Comparison of ENCODE assay signal across 17 cellular contexts in the genomic region with DNA sequence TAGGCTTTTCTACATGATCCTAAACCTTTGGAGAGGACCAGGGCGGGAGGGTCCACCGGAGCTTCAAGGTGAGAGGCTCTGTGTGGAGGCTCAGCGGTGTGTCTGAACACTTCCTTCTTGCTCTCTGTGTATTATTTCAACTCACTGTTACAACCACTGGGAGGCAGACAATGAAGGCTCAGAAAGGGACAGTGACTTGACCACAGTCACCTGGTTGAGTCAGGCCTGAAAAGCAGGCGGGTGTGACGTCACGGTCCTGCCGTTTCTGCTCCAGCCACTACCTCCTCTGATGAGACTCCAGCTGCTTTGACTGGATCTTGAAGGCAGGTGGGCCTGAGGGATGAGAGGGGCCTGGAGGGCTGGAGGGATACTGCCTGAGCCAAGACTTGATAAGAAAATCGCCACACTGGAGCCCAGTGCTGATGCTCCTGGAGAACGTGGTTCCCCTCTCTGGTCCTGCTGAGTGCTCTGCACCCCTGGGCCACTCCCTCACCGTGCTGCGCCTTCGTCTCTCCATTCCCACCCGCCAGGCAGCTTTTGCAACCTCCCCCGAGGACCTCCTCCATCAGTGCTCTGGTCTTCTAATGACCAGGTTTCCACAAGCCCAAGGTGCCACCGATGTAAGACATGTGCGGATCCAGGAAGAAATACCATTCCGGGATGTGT. TPM values are rescaled to one million over a fixed set of nuclear protein-coding genes. Genes with fewer than 3 reads are reported as not detected.
DNase-seq lines count a peak whose midpoint lies in the region; ATAC-seq and TF ChIP-seq lines count a peak whose summit lies in the region.
"Had no signal": no experiment of that assay in that cellular context is flagged by ENCODE, and none has a peak within 500 bp of the region (broad histone marks: within the 10 kb centered on the region; RNA-seq: fewer than 3 reads in every experiment).

No MANE protein-coding gene starts in this region.

- TF ChIP-seq CTCF in OCI-LY7 (conservative IDR thresholded peaks at IDR 0.05; ENCODE audit: low read length) = 0 out of 2 replicates have a peak, but pooled peaks have one; percentile 21

- intact Hi-C loops in Right ventricle myocardium superior (cut with DNase I) = no loop called here
- intact Hi-C loops in left cardiac atrium (cut with DNase I) = loop anchor here in 1 of 2 donors (5.0 kb wide), 1 partner anchor 85 kb away; no protein-coding TSS in a partner anchor
- intact Hi-C loops in OCI-LY7 (cut with micrococcal nuclease; ENCODE audit: unreplicated experiment) = no loop called here

- H3K27ac ChIP-seq in OCI-LY7 (ENCODE audit: low read depth, low read length, poor library complexity, severe bottlenecking) (no peak overlapping the region), temporal lobe (ENCODE audit: low read depth, low read length) (peak overlapping the region; percentile 54)
- H3K27ac ChIP-seq: adrenal gland, gastroesophageal sphincter, skin epidermis, upper lobe of left lung had no signal

- no peak overlapping the region for H2AFZ ChIP-seq in OCI-LY7 (ENCODE audit: low read length)

- H3K9me3 ChIP-seq in OCI-LY7 (ENCODE audit: low read length) = no peaks in the 10 kb centered on the region
- H3K9me3 ChIP-seq: adrenal gland had no signal

- no peaks in the 10 kb centered on the region for H3K36me3 ChIP-seq in OCI-LY7 (ENCODE audit: insufficient read depth, low read length)
- H3K36me3 ChIP-seq: adrenal gland, gastroesophageal sphincter, upper lobe of left lung had no signal

- no peak overlapping the region for H3K4me2 ChIP-seq in OCI-LY7 (ENCODE audit: low read length)

- ATAC-seq in Right ventricle myocardium superior (ENCODE audit: poor library complexity) (no peak), left cardiac atrium (no peak), HG02973 (IDR thresholded peaks at IDR 0.05; ENCODE audit: unreplicated experiment) (peak; percentile 63), GM19397 (IDR thresholded peaks at IDR 0.05; ENCODE audit: unreplicated experiment) (no peak), HG03571 (IDR thresholded peaks at IDR 0.05; ENCODE audit: unreplicated experiment) (no peak)
- ATAC-seq: gastroesophageal sphincter, natural killer cell had no signal

- POLR2A ChIA-PET in OCI-LY7 (lab: Charles Lee) = interaction anchor here (0.6 kb wide), 1 partner anchor 875 kb away, joined by 4 read pairs; no protein-coding TSS in a partner anchor

- no peaks in the 10 kb centered on the region for H3K9me2 ChIP-seq in OCI-LY7 (ENCODE audit: insufficient read depth, low read length)

- CTCF ChIA-PET in OCI-LY7 (lab: Charles Lee; ENCODE audit: unreplicated experiment) = no interaction called here

- DNase-seq in Right ventricle myocardium superior = peak; percentile 21
- no peak for DNase-seq in left cardiac atrium
- peak; percentile 22 for DNase-seq in OCI-LY7 (ENCODE audit: low spot score)
- DNase-seq in stimulated activated CD4-positive, alpha-beta T cell treated with anti-CD3 and anti-CD28 coated beads, Interleukin-2, amount 100 ng/mL, for 48 hours = no peak
- DNase-seq: adrenal gland, DMS79, natural killer cell, NCI-H1930, T-helper 9 cell had no signal

- no TSS peak for BruUV-seq in OCI-LY7 (replicated peaks; lab: Mats Ljungman, UMichigan)

- H4K20me1 ChIP-seq in OCI-LY7 (ENCODE audit: insufficient read depth, low read length) = no peaks in the 10 kb centered on the region

- no peaks in the 10 kb centered on the region for H3K79me2 ChIP-seq in OCI-LY7 (ENCODE audit: insufficient read depth, low read depth, low read length)

- no peak overlapping the region for H3K4me3 ChIP-seq in OCI-LY7 (ENCODE audit: low read depth, low read length, poor library complexity, severe bottlenecking)
- H3K4me3 ChIP-seq: adrenal gland, gastroesophageal sphincter, skin epidermis, upper lobe of left lung had no signal

- H3K4me1 ChIP-seq in OCI-LY7 (ENCODE audit: insufficient read depth, low read length, poor library complexity, severe bottlenecking) = no peaks in the 10 kb centered on the region
- H3K4me1 ChIP-seq: adrenal gland, gastroesophageal sphincter, upper lobe of left lung had no signal

RNA-seq across cellular contexts. Expression of a gene that starts 27.9 kb away (rescaled TPM):
- not detected for total RNA-seq in Right ventricle myocardium superior
- not detected for total RNA-seq in left cardiac atrium
- not detected in 2 replicates for total RNA-seq in OCI-LY7 (2014; rRNA removed; shearing (Covaris generic))
- total RNA-seq in OCI-LY7 (2022) = not detected in 2 replicates
- 7.4 TPM for total RNA-seq in temporal lobe
- total RNA-seq: kidney epithelial cell, natural killer cell, upper lobe of left lung had no signal

RNA-seq across cellular contexts. Expression of a gene that starts 43.1 kb away (rescaled TPM):
- total RNA-seq in Right ventricle myocardium superior (not detected), left cardiac atrium (not detected), OCI-LY7 (2022) (not detected in 2 replicates), temporal lobe (not detected)
- total RNA-seq in OCI-LY7 (2014; rRNA removed; shearing (Covaris generic)) = not detected in 2 replicates
- total RNA-seq: adrenal gland, gastroesophageal sphincter, kidney epithelial cell, natural killer cell, upper lobe of left lung had no signal

Comparison
In these comparisons a context has a peak if more than half of its experiments do, and no peak if none do; other contexts are left out.
1. DNase-seq: peak in Right ventricle myocardium superior (single experiment) and OCI-LY7 (single experiment); none in left cardiac atrium (single experiment) and stimulated activated CD4-positive, alpha-beta T cell treated with anti-CD3 and anti-CD28 coated beads, Interleukin-2, amount 100 ng/mL, for 48 hours (0 of 2).